In genomic region chr13:111493468-111493867, GRCh38 we compare ENCODE assay signal across 31 cellular contexts.
"Had no signal": no experiment of that assay in that cellular context is flagged by ENCODE, and none has a peak within 500 bp of the region (broad histone marks: within the 10 kb centered on the region; RNA-seq: fewer than 3 reads in every experiment).

No MANE protein-coding gene starts in this region.

- H3K27me3 ChIP-seq: colonic mucosa, foreskin keratinocyte, hepatocyte, neutrophil, pancreas, right lobe of liver, thyroid gland, upper lobe of left lung, uterus had no signal

- H3K36me3 Mint-ChIP-seq: memory B cell; mesothelial cell of epicardium; naive B cell; natural killer cell treated with Interleukin-12 subunit alpha and Interleukin-12 subunit beta and Interleukin-15 and Interleukin-18, amount 100 ng/mL, for 72 hours had no signal

- H3K9me3 Mint-ChIP-seq: memory B cell; natural killer cell treated with Interleukin-12 subunit alpha and Interleukin-12 subunit beta and Interleukin-15 and Interleukin-18, amount 100 ng/mL, for 72 hours; stimulated activated naive CD8-positive, alpha-beta T cell treated with anti-CD3 and anti-CD28 coated beads, Interleukin-15, amount 100 ng/mL, for 72 hours had no signal

- DNase-seq: colonic mucosa; effector CD8-positive, alpha-beta T cell; endodermal cell; foreskin keratinocyte; heart left ventricle; naive B cell; pancreas; stimulated activated CD4-positive, alpha-beta T cell treated with anti-CD3 and anti-CD28 coated beads, Interleukin-12 subunit alpha, Interleukin-12 subunit beta, amount 100 ng/mL, for 4 hours; stimulated activated CD4-positive, alpha-beta T cell treated with anti-CD3 and anti-CD28 coated beads, Interleukin-1b, Interleukin-23, amount 100 ng/mL, for 48 hours; stimulated activated CD4-positive, alpha-beta T cell treated with anti-CD3 and anti-CD28 coated beads, Interleukin-4, amount 100 ng/mL, for 1 hour; stimulated activated CD8-positive, alpha-beta memory T cell treated with anti-CD3 and anti-CD28 coated beads, Interleukin-4, amount 100 ng/mL, for 48 hours; stimulated activated naive CD4-positive, alpha-beta T cell; stimulated activated naive CD8-positive, alpha-beta T cell treated with anti-CD3 and anti-CD28 coated beads, Interleukin-15, amount 100 ng/mL, for 72 hours; thyroid gland; upper lobe of left lung had no signal

- H3K4me3 Mint-ChIP-seq: dendritic cell treated with granulocyte-macrophage colony-stimulating factor and Interleukin-4, amounts not matched to agents 40 ng/mL and 50 ng/mL, for 4 days; endodermal cell; memory B cell; mesothelial cell of epicardium; natural killer cell treated with Interleukin-12 subunit alpha and Interleukin-12 subunit beta and Interleukin-15 and Interleukin-18, amount 100 ng/mL, for 72 hours; neural crest cell; stimulated activated naive CD8-positive, alpha-beta T cell treated with anti-CD3 and anti-CD28 coated beads, Interleukin-15, amount 100 ng/mL, for 72 hours had no signal

- H3K27me3 Mint-ChIP-seq: memory B cell had no signal

- H3K4me1 Mint-ChIP-seq: memory B cell; mesothelial cell of epicardium; naive B cell; stimulated activated naive CD8-positive, alpha-beta T cell treated with anti-CD3 and anti-CD28 coated beads, Interleukin-15, amount 100 ng/mL, for 72 hours had no signal

- H3K27ac Mint-ChIP-seq: dendritic cell treated with granulocyte-macrophage colony-stimulating factor and Interleukin-4, amounts not matched to agents 40 ng/mL and 50 ng/mL, for 4 days; endodermal cell; memory B cell; mesothelial cell of epicardium; naive B cell; natural killer cell treated with Interleukin-12 subunit alpha and Interleukin-12 subunit beta and Interleukin-15 and Interleukin-18, amount 100 ng/mL, for 72 hours; stimulated activated naive CD8-positive, alpha-beta T cell treated with anti-CD3 and anti-CD28 coated beads, Interleukin-15, amount 100 ng/mL, for 72 hours had no signal

- ATAC-seq: esophagus mucosa; foreskin keratinocyte; gastroesophageal sphincter; heart left ventricle; left lobe of liver; mucosa of descending colon; natural killer cell treated with Interleukin-12 subunit alpha and Interleukin-12 subunit beta and Interleukin-15 and Interleukin-18, amount 100 ng/mL, for 72 hours; pancreas; right lobe of liver; stimulated activated naive CD8-positive, alpha-beta T cell treated with anti-CD3 and anti-CD28 coated beads, Interleukin-15, amount 100 ng/mL, for 72 hours had no signal

- H3K27ac ChIP-seq: colonic mucosa, epithelial cell of prostate, foreskin keratinocyte, gastroesophageal sphincter, heart left ventricle, hepatocyte, neutrophil, pancreas, right lobe of liver, thyroid gland, upper lobe of left lung, uterus had no signal

- H3K9me3 ChIP-seq: colonic mucosa, mucosa of descending colon, neutrophil, pancreas, right lobe of liver, thyroid gland, upper lobe of left lung, uterus had no signal

- H3K4me3 ChIP-seq: colonic mucosa, gastroesophageal sphincter, heart left ventricle, hepatocyte, lung, mucosa of descending colon, pancreas, right lobe of liver, smooth muscle cell, thyroid gland, upper lobe of left lung, uterus had no signal

- H3K36me3 ChIP-seq: colonic mucosa, gastroesophageal sphincter, heart left ventricle, neutrophil, pancreas, right lobe of liver, thyroid gland, upper lobe of left lung, uterus had no signal

- H3K4me1 ChIP-seq: colonic mucosa, foreskin keratinocyte, gastroesophageal sphincter, heart left ventricle, pancreas, right lobe of liver, thyroid gland, upper lobe of left lung, uterus had no signal
